In genomic region chr1:83998599-83999315, GRCh38 we compare ENCODE assay signal across 8 cellular contexts. TPM values are rescaled to one million over a fixed set of nuclear protein-coding genes. Genes with fewer than 3 reads are reported as not detected.
DNase-seq lines count a peak whose midpoint lies in the region; ATAC-seq, FAIRE-seq and TF ChIP-seq lines count a peak whose summit lies in the region.

TTLL7 (minus strand) TSS chr1:83999132; CDS start chr1:83952211, 46,921 bp downstream.

- 1% methylated on average over 7 of the region's 66 CpGs for WGBS in suprapubic skin

- TF ChIP-seq CTCF in neutrophil (IDR thresholded peaks at IDR 0.05), result no peak
- TF ChIP-seq CTCF in suprapubic skin (IDR thresholded peaks at IDR 0.05), result no peak

- peak; percentile 91 for DNase-seq in D341Med (ENCODE audit: low spot score)
- DNase-seq in HuH-7 (ENCODE audit: low spot score), result peak; percentile 69
- peak; percentile 44 for DNase-seq in RCC 7860 (ENCODE audit: low spot score)
- peak; percentile 28 for DNase-seq in activated gamma-delta T cell (lab: John Stamatoyannopoulos, UW)
- peak; percentile 47 for DNase-seq in germinal center (ENCODE audit: low spot score)
- DNase-seq in suprapubic skin (ENCODE audit: low spot score in 2 of 2), result peak; percentile 77 to 81

- H3K27me3 ChIP-seq in neutrophil, result peaks cover 82% of the 10 kb centered on the region
- peaks cover 20% of the 10 kb centered on the region for H3K27me3 ChIP-seq in suprapubic skin

- H3K4me1 ChIP-seq in neutrophil (ENCODE audit: control insufficient read depth in 1 of 2, insufficient read depth in 1 of 2, low read depth in 1 of 2, low read length in 1 of 2) (peaks cover 0 to 12% of the 10 kb centered on the region in 2 experiments), suprapubic skin (peaks cover 19% of the 10 kb centered on the region)

- H3K36me3 ChIP-seq in neutrophil (no peaks in the 10 kb centered on the region), suprapubic skin (no peaks in the 10 kb centered on the region)

- peak; percentile 90 for ATAC-seq in GM21528 (IDR thresholded peaks at IDR 0.05; ENCODE audit: low FRiP score, unreplicated experiment)

- H3K4me3 ChIP-seq in neutrophil (ENCODE audit: low read depth in 1 of 2, low read length in 1 of 2) (peak within 1 kb of the TSS; percentile 25 to 60), suprapubic skin (peak within 1 kb of the TSS; percentile 89)

- no peak for FAIRE-seq in RCC 7860 (lab: Jason Lieb, UNC)

- TF ChIP-seq EP300 in suprapubic skin (IDR thresholded peaks at IDR 0.05), result no peak

- no peak for TF ChIP-seq POLR2A in suprapubic skin (IDR thresholded peaks at IDR 0.05)

- no peaks in the 10 kb centered on the region for H3K9me3 ChIP-seq in neutrophil
- H3K9me3 ChIP-seq in suprapubic skin, result no peaks in the 10 kb centered on the region

- no peak within 1 kb of the TSS for H3K27ac ChIP-seq in neutrophil
- peak within 1 kb of the TSS; percentile 75 for H3K27ac ChIP-seq in suprapubic skin

RNA-seq across cellular contexts. Expression of gene TTLL7, which starts in this region (rescaled TPM):
- 1 to 10 TPM; 1.5 to 3.1 (median 2.3) TPM for total RNA-seq in suprapubic skin

Comparison
In these comparisons a context has a peak if more than half of its experiments do, and no peak if none do; other contexts are left out.
1. DNase-seq: peak in every context shown above with its lines; median percentile 91 in D341Med; 79 in suprapubic skin; 69 in HuH-7; 47 in germinal center; 44 in RCC 7860; 28 in activated gamma-delta T cell.